14 cellular contexts compared by ENCODE assay signal in the genomic region with DNA sequence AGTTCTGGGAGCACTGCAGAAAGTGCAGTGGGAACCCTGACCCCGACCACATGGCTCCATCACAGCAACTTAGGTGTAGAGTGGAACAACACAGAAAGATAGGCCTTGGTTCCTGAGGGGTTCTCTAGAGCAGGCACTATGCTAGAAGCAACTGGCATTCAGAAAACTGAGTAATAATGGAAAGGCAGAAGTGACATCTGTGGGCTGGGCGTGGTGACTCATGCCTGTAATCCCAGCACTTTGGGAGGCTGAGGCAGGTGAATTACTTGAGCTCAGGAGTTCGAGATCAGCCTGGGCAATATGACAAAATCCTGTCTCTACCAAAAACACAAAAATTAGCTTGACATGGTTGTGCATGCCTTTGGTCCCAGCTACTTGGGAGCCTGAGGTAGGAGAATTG. TPM values are rescaled to one million over a fixed set of nuclear protein-coding genes. Genes with fewer than 3 reads are reported as not detected.
DNase-seq lines count a peak whose midpoint lies in the region; ATAC-seq and TF ChIP-seq lines count a peak whose summit lies in the region.
"Had no signal": no experiment of that assay in that cellular context is flagged by ENCODE, and none has a peak within 500 bp of the region (broad histone marks: within the 10 kb centered on the region; RNA-seq: fewer than 3 reads in every experiment).

No MANE protein-coding gene starts in this region.

- DNase-seq in stimulated activated naive CD4-positive, alpha-beta T cell treated with Interleukin-2 at 50 U/mL for 16 hours (lab: John Stamatoyannopoulos, UW): peak; percentile 49
- DNase-seq in stimulated activated naive CD4-positive, alpha-beta T cell (lab: John Stamatoyannopoulos, UW): no peak
- DNase-seq in activated CD4-positive, alpha-beta T cell treated with anti-CD3 and anti-CD28 coated beads, Interleukin-2, amount 50 U/mL, for 24 hours (ENCODE audit: low read depth in 1 of 2, low spot score in 1 of 2): peak; percentile 16 to 43
- DNase-seq in left lung (no peak), upper lobe of right lung (no peak), HEK293T (ENCODE audit: extremely low spot score) (no peak), ascending aorta (ENCODE audit: low spot score in 2 of 2) (no peak)
- DNase-seq: activated gamma-delta T cell treated with Interleukin-2 at 50 U/mL for 16 hours, heart left ventricle, mesenchymal stem cell, NCI-H1930 had no signal

- TF ChIP-seq CTCF in left lung (IDR thresholded peaks at IDR 0.05) (no peak), upper lobe of right lung (IDR thresholded peaks at IDR 0.05) (no peak), ascending aorta (IDR thresholded peaks at IDR 0.05) (no peak)

- no peaks in the 10 kb centered on the region for H3K27me3 ChIP-seq in left lung
- no peaks in the 10 kb centered on the region for H3K27me3 ChIP-seq in upper lobe of right lung
- H3K27me3 ChIP-seq in ascending aorta: no peaks in the 10 kb centered on the region
- H3K27me3 ChIP-seq: heart left ventricle had no signal

- H3K9me3 ChIP-seq in left lung: no peaks in the 10 kb centered on the region
- no peaks in the 10 kb centered on the region for H3K9me3 ChIP-seq in upper lobe of right lung
- H3K9me3 ChIP-seq in ascending aorta: no peaks in the 10 kb centered on the region
- H3K9me3 ChIP-seq: heart left ventricle had no signal

- H3K27ac ChIP-seq in left lung (peak overlapping the region in 1 of 2 donors; percentile 76), upper lobe of right lung (no peak overlapping the region), ascending aorta (no peak overlapping the region)
- H3K27ac ChIP-seq: heart left ventricle had no signal

- intact Hi-C loops in left lung (cut with DNase I): no loop called here
- intact Hi-C loops in upper lobe of right lung (cut with DNase I): no loop called here
- intact Hi-C loops in ascending aorta (cut with DNase I): loop anchor here (10.0 kb wide), 2 partner anchors 814 to 1556 kb away; a partner anchor contains a TSS

- H3K4me1 ChIP-seq in left lung (peaks cover 5 to 58% of the 10 kb centered on the region in 2 donors), upper lobe of right lung (peaks cover 18% of the 10 kb centered on the region), ascending aorta (peaks cover 3 to 11% of the 10 kb centered on the region in 2 donors)

- POLR2A ChIA-PET in HEK293T (lab: Yijun Ruan, JAX): interaction anchor here (2.0 kb wide), 1 partner anchor 8 kb away, joined by 7 read pairs; a partner anchor contains a TSS

- CTCF ChIA-PET in HEK293T (lab: Yijun Ruan, JAX): interaction anchor here (0.7 kb wide), 1 partner anchor 309 kb away, joined by 3 read pairs; no protein-coding TSS in a partner anchor

- peak; percentile 3 for ATAC-seq in left lung
- ATAC-seq in upper lobe of right lung: peak; percentile 48
- ATAC-seq in HG03039 (IDR thresholded peaks at IDR 0.05; ENCODE audit: unreplicated experiment): no peak
- ATAC-seq: heart left ventricle, Right ventricle myocardium inferior had no signal

- peaks cover 0 to 77% of the 10 kb centered on the region in 2 donors for H3K36me3 ChIP-seq in left lung
- H3K36me3 ChIP-seq in upper lobe of right lung: peaks cover 73% of the 10 kb centered on the region
- H3K36me3 ChIP-seq in ascending aorta: peaks cover 36 to 67% of the 10 kb centered on the region in 2 donors

- no peak overlapping the region for H3K4me3 ChIP-seq in left lung
- no peak overlapping the region for H3K4me3 ChIP-seq in upper lobe of right lung
- no peak overlapping the region for H3K4me3 ChIP-seq in ascending aorta
- H3K4me3 ChIP-seq: heart left ventricle had no signal

TF ChIP-seq in HEK293T, 16 proteins besides CTCF, POLR2A, EP300 and RAD21:
- TF ChIP-seq ELF4 (IDR thresholded peaks at IDR 0.05) (no peak), SP1 (IDR thresholded peaks at IDR 0.05) (no peak), TARDBP (IDR thresholded peaks at IDR 0.05) (no peak), FOXK2 (IDR thresholded peaks at IDR 0.05) (no peak), FOXA1 (IDR thresholded peaks at IDR 0.05) (no peak), BHLHE40 (IDR thresholded peaks at IDR 0.05; ENCODE audit: borderline replicate concordance) (no peak)

RNA-seq across cellular contexts. Expression of a gene that starts 5.3 kb away (rescaled TPM):
- total RNA-seq in left lung: 10 to 100 TPM; 62.7 to 84.2 TPM
- 65.0 TPM for total RNA-seq in upper lobe of right lung
- 30.4 TPM for total RNA-seq in ascending aorta

RNA-seq across cellular contexts. Expression of a gene that starts 8.7 kb away (rescaled TPM):
- 10 to 100 TPM in 1 of 2 donors, 1 to 10 TPM in 1; 9.3 to 10.4 TPM for total RNA-seq in left lung
- 8.2 TPM for total RNA-seq in upper lobe of right lung
- total RNA-seq in ascending aorta: 10.6 TPM

RNA-seq across cellular contexts. Expression of a gene that starts 23.8 kb away (rescaled TPM):
- 100 to 1,000 TPM in 1 of 2 donors, 10 to 100 TPM in 1; 63.8 to 334 TPM for total RNA-seq in left lung
- 202 TPM for total RNA-seq in upper lobe of right lung
- total RNA-seq in ascending aorta: 3.1 TPM
- total RNA-seq: dermis microvascular lymphatic vessel endothelial cell had no signal

Comparison
In these comparisons a context has a peak if more than half of its experiments do, and no peak if none do; other contexts are left out.
1. DNase-seq: peak in stimulated activated naive CD4-positive, alpha-beta T cell treated with Interleukin-2 at 50 U/mL for 16 hours (single experiment) and activated CD4-positive, alpha-beta T cell treated with anti-CD3 and anti-CD28 coated beads, Interleukin-2, amount 50 U/mL, for 24 hours (2 of 2); none in stimulated activated naive CD4-positive, alpha-beta T cell (0 of 6), left lung (0 of 2), upper lobe of right lung (single experiment), HEK293T (single experiment) and ascending aorta (0 of 2).
2. RNA of a gene that starts 23.8 kb away (total RNA-seq): 63.8 to 334 TPM in left lung and 202 TPM in upper lobe of right lung (single experiment); 3.1 TPM in ascending aorta (single experiment); every median in the first group is over 10 times any median in the second.